In the genomic region with DNA sequence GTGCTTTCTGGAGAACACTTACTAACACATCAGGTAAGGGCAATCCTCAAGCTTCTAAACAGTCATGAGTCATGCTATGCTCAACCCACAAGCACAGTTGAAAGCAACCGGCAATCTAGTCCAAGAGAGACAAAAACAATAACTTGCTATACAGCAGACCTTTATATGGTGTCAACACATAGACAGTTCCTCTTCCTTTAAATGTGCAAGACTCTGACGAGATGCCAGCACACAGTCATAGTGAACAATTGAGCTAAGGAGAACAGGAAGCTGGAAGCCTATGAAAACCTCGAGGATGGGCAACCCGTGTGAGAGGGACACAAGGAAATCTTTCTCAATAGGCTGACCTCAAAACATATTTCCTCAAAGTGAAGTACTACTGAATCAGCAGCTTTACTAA, we compare ENCODE assay signal across 8 cellular contexts. TPM values are rescaled to one million over a fixed set of nuclear protein-coding genes. Genes with fewer than 3 reads are reported as not detected.
DNase-seq lines count a peak whose midpoint lies in the region; ATAC-seq and TF ChIP-seq lines count a peak whose summit lies in the region.

No MANE protein-coding gene starts in this region.

- no peaks in the 10 kb centered on the region for H3K27me3 Mint-ChIP-seq in activated T-helper 2 cell treated with anti-CD3 and anti-CD28 coated beads, Interferon-gamma antibody, Interleukin-2, Interleukin-4, amounts not matched to agents 10 μg/mL and 5 μg/mL and 100 μg/mL, durations not matched to agents 14 hours and 24 hours and 36 hours (ENCODE audit: low read depth)
- no peaks in the 10 kb centered on the region for H3K27me3 Mint-ChIP-seq in stimulated activated naive B cell treated with anti-CD40 and anti-IgM and Interleukin-4, amounts not matched to agents 10 μg/mL and 1 μg/mL and 100 μg/mL, for 72 hours
- no peaks in the 10 kb centered on the region for H3K27me3 Mint-ChIP-seq in glutamatergic neuron (ENCODE audit: unreplicated experiment)

- H3K9me3 ChIP-seq in Loucy (ENCODE audit: insufficient read depth, low read depth, low read length): no peaks in the 10 kb centered on the region

- H3K36me3 ChIP-seq in Loucy (ENCODE audit: insufficient read depth, low read length): peaks cover 23% of the 10 kb centered on the region; the same call in 1 of the 2 replicates

- no peak overlapping the region for H3K4me3 Mint-ChIP-seq in activated T-helper 2 cell treated with anti-CD3 and anti-CD28 coated beads, Interferon-gamma antibody, Interleukin-2, Interleukin-4, amounts not matched to agents 10 μg/mL and 5 μg/mL and 100 μg/mL, durations not matched to agents 14 hours and 24 hours and 36 hours (ENCODE audit: low read depth)
- no peak overlapping the region for H3K4me3 Mint-ChIP-seq in stimulated activated naive B cell treated with anti-CD40 and anti-IgM and Interleukin-4, amounts not matched to agents 10 μg/mL and 1 μg/mL and 100 μg/mL, for 72 hours
- no peak overlapping the region for H3K4me3 Mint-ChIP-seq in glutamatergic neuron (ENCODE audit: unreplicated experiment)

- peaks cover 48% of the 10 kb centered on the region for H4K20me1 ChIP-seq in Loucy (ENCODE audit: insufficient read depth, low read length, poor library complexity, severe bottlenecking)

- H3K79me2 ChIP-seq in Loucy (ENCODE audit: insufficient read depth, low read length): peaks cover 72% of the 10 kb centered on the region

- intact Hi-C loops in activated T-helper 2 cell treated with anti-CD3 and anti-CD28 coated beads, Interferon-gamma antibody, Interleukin-2, Interleukin-4, amounts not matched to agents 10 μg/mL and 5 μg/mL and 100 μg/mL, durations not matched to agents 14 hours and 24 hours and 36 hours (cut with micrococcal nuclease): no loop called here
- intact Hi-C loops in Right ventricle myocardium superior (cut with DNase I): no loop called here

- peak overlapping the region; percentile 41 for H3K9ac ChIP-seq in Loucy (ENCODE audit: low read depth, low read length, poor library complexity, severe bottlenecking)

- peak overlapping the region; percentile 36 for H3K4me3 ChIP-seq in Loucy (ENCODE audit: low read length, poor library complexity, severe bottlenecking)

- no peaks in the 10 kb centered on the region for H3K9me2 ChIP-seq in Loucy (replicated peaks; ENCODE audit: low read depth, low read length)

- DNase-seq in activated T-helper 2 cell treated with anti-CD3 and anti-CD28 coated beads, Interferon-gamma antibody, Interleukin-2, Interleukin-4, amounts not matched to agents 10 μg/mL and 5 μg/mL and 100 μg/mL, durations not matched to agents 14 hours and 24 hours and 36 hours (ENCODE audit: low spot score): no peak
- DNase-seq in Right ventricle myocardium superior (no peak), glutamatergic neuron (no peak)
- DNase-seq in stimulated activated naive B cell treated with anti-CD40 and anti-IgM and Interleukin-4, amounts not matched to agents 10 μg/mL and 1 μg/mL and 100 μg/mL, for 72 hours: no peak
- no peak for DNase-seq in effector CD4-positive, alpha-beta T cell

- TF ChIP-seq CTCF in Loucy (conservative IDR thresholded peaks at IDR 0.05; ENCODE audit: low read length) (no peak), glutamatergic neuron (IDR thresholded peaks at IDR 0.05; ENCODE audit: partially characterized antibody, unreplicated experiment) (no peak)

- peaks cover 28% of the 10 kb centered on the region for H3K4me1 Mint-ChIP-seq in activated T-helper 2 cell treated with anti-CD3 and anti-CD28 coated beads, Interferon-gamma antibody, Interleukin-2, Interleukin-4, amounts not matched to agents 10 μg/mL and 5 μg/mL and 100 μg/mL, durations not matched to agents 14 hours and 24 hours and 36 hours (ENCODE audit: low read depth)
- peaks cover 18 to 53% of the 10 kb centered on the region in 2 donors for H3K4me1 Mint-ChIP-seq in stimulated activated naive B cell treated with anti-CD40 and anti-IgM and Interleukin-4, amounts not matched to agents 10 μg/mL and 1 μg/mL and 100 μg/mL, for 72 hours
- H3K4me1 Mint-ChIP-seq in glutamatergic neuron (ENCODE audit: low read depth, unreplicated experiment): peaks cover 4% of the 10 kb centered on the region

- ATAC-seq in Right ventricle myocardium superior (ENCODE audit: poor library complexity) (peak; percentile 62), HG03457 (IDR thresholded peaks at IDR 0.05; ENCODE audit: unreplicated experiment) (no peak), GM21447 (IDR thresholded peaks at IDR 0.05; ENCODE audit: unreplicated experiment) (no peak)
- peak; percentile 61 to 69 for ATAC-seq in stimulated activated naive B cell treated with anti-CD40 and anti-IgM and Interleukin-4, amounts not matched to agents 10 μg/mL and 1 μg/mL and 100 μg/mL, for 72 hours (replicated peaks)

- no peaks in the 10 kb centered on the region for H3K9me3 Mint-ChIP-seq in activated T-helper 2 cell treated with anti-CD3 and anti-CD28 coated beads, Interferon-gamma antibody, Interleukin-2, Interleukin-4, amounts not matched to agents 10 μg/mL and 5 μg/mL and 100 μg/mL, durations not matched to agents 14 hours and 24 hours and 36 hours
- H3K9me3 Mint-ChIP-seq in stimulated activated naive B cell treated with anti-CD40 and anti-IgM and Interleukin-4, amounts not matched to agents 10 μg/mL and 1 μg/mL and 100 μg/mL, for 72 hours: no peaks in the 10 kb centered on the region
- H3K9me3 Mint-ChIP-seq in glutamatergic neuron (ENCODE audit: unreplicated experiment): peaks cover 1% of the 10 kb centered on the region

- no peaks in the 10 kb centered on the region for H3K27me3 ChIP-seq in Loucy (ENCODE audit: insufficient read depth, low read length, poor library complexity, severe bottlenecking)

- H2AFZ ChIP-seq in Loucy (ENCODE audit: low read length): no peak overlapping the region

- H3K4me1 ChIP-seq in Loucy (ENCODE audit: insufficient read depth, low read length, poor library complexity, severe bottlenecking): peaks cover 49% of the 10 kb centered on the region

- H3F3A ChIP-seq in Loucy (ENCODE audit: low read depth): no peaks in the 10 kb centered on the region

- peaks cover 24% of the 10 kb centered on the region for H3K36me3 Mint-ChIP-seq in activated T-helper 2 cell treated with anti-CD3 and anti-CD28 coated beads, Interferon-gamma antibody, Interleukin-2, Interleukin-4, amounts not matched to agents 10 μg/mL and 5 μg/mL and 100 μg/mL, durations not matched to agents 14 hours and 24 hours and 36 hours (ENCODE audit: low read depth)
- H3K36me3 Mint-ChIP-seq in stimulated activated naive B cell treated with anti-CD40 and anti-IgM and Interleukin-4, amounts not matched to agents 10 μg/mL and 1 μg/mL and 100 μg/mL, for 72 hours: peaks cover 8 to 24% of the 10 kb centered on the region in 2 donors
- H3K36me3 Mint-ChIP-seq in glutamatergic neuron (ENCODE audit: unreplicated experiment): no peaks in the 10 kb centered on the region

- H3K4me2 ChIP-seq in Loucy (ENCODE audit: low read depth, low read length, poor library complexity, severe bottlenecking): peak overlapping the region; percentile 42

- peak overlapping the region; percentile 63 for H3K27ac Mint-ChIP-seq in activated T-helper 2 cell treated with anti-CD3 and anti-CD28 coated beads, Interferon-gamma antibody, Interleukin-2, Interleukin-4, amounts not matched to agents 10 μg/mL and 5 μg/mL and 100 μg/mL, durations not matched to agents 14 hours and 24 hours and 36 hours
- H3K27ac Mint-ChIP-seq in stimulated activated naive B cell treated with anti-CD40 and anti-IgM and Interleukin-4, amounts not matched to agents 10 μg/mL and 1 μg/mL and 100 μg/mL, for 72 hours: peak overlapping the region; percentile 5
- H3K27ac Mint-ChIP-seq in glutamatergic neuron (ENCODE audit: unreplicated experiment): no peak overlapping the region

RNA-seq across cellular contexts. Expression of a gene that starts 5.3 kb away (rescaled TPM):
- total RNA-seq in activated T-helper 2 cell treated with anti-CD3 and anti-CD28 coated beads, Interferon-gamma antibody, Interleukin-2, Interleukin-4, amounts not matched to agents 10 μg/mL and 5 μg/mL and 100 μg/mL, durations not matched to agents 14 hours and 24 hours and 36 hours: 79.1 and 79.2 TPM in 2 replicates
- 76.6 TPM for total RNA-seq in Right ventricle myocardium superior
- total RNA-seq in glutamatergic neuron (ENCODE audit: unreplicated experiment): 48.4 TPM

RNA-seq across cellular contexts. Expression of a gene that starts 14.2 kb away (rescaled TPM):
- total RNA-seq in activated T-helper 2 cell treated with anti-CD3 and anti-CD28 coated beads, Interferon-gamma antibody, Interleukin-2, Interleukin-4, amounts not matched to agents 10 μg/mL and 5 μg/mL and 100 μg/mL, durations not matched to agents 14 hours and 24 hours and 36 hours: 19.0 and 20.0 TPM in 2 replicates
- total RNA-seq in Right ventricle myocardium superior: 118 TPM
- 89.1 TPM for total RNA-seq in glutamatergic neuron (ENCODE audit: unreplicated experiment)

RNA-seq across cellular contexts. Expression of a gene that starts 25.8 kb away (rescaled TPM):
- 27.7 and 29.2 TPM in 2 replicates for total RNA-seq in activated T-helper 2 cell treated with anti-CD3 and anti-CD28 coated beads, Interferon-gamma antibody, Interleukin-2, Interleukin-4, amounts not matched to agents 10 μg/mL and 5 μg/mL and 100 μg/mL, durations not matched to agents 14 hours and 24 hours and 36 hours
- 19.4 TPM for total RNA-seq in Right ventricle myocardium superior
- total RNA-seq in glutamatergic neuron (ENCODE audit: unreplicated experiment): 30.9 TPM

RNA-seq across cellular contexts. Expression of a gene that starts 54.4 kb away (rescaled TPM):
- 74.7 and 75.8 TPM in 2 replicates for total RNA-seq in activated T-helper 2 cell treated with anti-CD3 and anti-CD28 coated beads, Interferon-gamma antibody, Interleukin-2, Interleukin-4, amounts not matched to agents 10 μg/mL and 5 μg/mL and 100 μg/mL, durations not matched to agents 14 hours and 24 hours and 36 hours
- total RNA-seq in Right ventricle myocardium superior (21.8 TPM), glutamatergic neuron (ENCODE audit: unreplicated experiment) (61.5 TPM)

Comparison
In these comparisons a context has a peak if more than half of its experiments do, and no peak if none do; other contexts are left out.
1. ATAC-seq: peak in Right ventricle myocardium superior (single experiment) and stimulated activated naive B cell treated with anti-CD40 and anti-IgM and Interleukin-4, amounts not matched to agents 10 μg/mL and 1 μg/mL and 100 μg/mL, for 72 hours (2 of 2); none in HG03457 (single experiment) and GM21447 (single experiment).